ENCODE assay signal across 18 cellular contexts in the genomic region with DNA sequence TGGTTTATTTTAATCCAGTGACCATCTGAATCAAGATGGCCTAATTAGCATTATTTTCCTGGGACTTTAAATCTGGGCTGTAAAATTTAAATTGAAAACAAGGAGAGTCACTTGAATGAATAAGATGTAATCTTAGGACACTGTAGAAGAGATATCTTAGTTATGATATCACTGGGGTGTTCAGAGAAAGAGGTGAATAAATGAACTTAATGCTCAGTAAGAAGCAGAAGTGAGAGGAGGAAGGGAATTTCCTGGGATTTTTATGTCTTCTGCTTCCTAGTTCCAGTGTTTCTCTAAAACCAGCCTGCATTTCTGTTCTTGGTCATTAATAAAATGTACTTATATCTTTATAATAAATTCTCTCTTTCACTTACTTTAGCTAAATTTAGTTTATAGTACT.
DNase-seq lines count a peak whose midpoint lies in the region; ATAC-seq and TF ChIP-seq lines count a peak whose summit lies in the region.
"Had no signal": no experiment of that assay in that cellular context is flagged by ENCODE, and none has a peak within 500 bp of the region (broad histone marks: within the 10 kb centered on the region; RNA-seq: fewer than 3 reads in every experiment).

No MANE protein-coding gene starts in this region.

- H2BK5ac ChIP-seq in mesendoderm (ENCODE audit: low read length) = no peak overlapping the region

- no peak overlapping the region for H4K5ac ChIP-seq in mesendoderm (ENCODE audit: low read length)

- no TSS peak for BruUV-seq in MCF 10A (replicated peaks; lab: Mats Ljungman, UMichigan)

- peaks cover 9% of the 10 kb centered on the region for H3K9me3 Mint-ChIP-seq in activated T-cell treated with anti-CD3 and anti-CD28 coated beads, Interleukin-2, amount 50 U/mL, for 24 hours
- H3K9me3 Mint-ChIP-seq in activated T-helper 2 cell treated with anti-CD3 and anti-CD28 coated beads, Interferon-gamma antibody, Interleukin-2, Interleukin-4, amounts not matched to agents 10 μg/mL and 5 μg/mL and 100 μg/mL, durations not matched to agents 14 hours and 24 hours and 36 hours = peaks cover 4% of the 10 kb centered on the region
- no peaks in the 10 kb centered on the region for H3K9me3 Mint-ChIP-seq in MCF 10A (ENCODE audit: unreplicated experiment)
- H3K9me3 Mint-ChIP-seq: T-helper 2 cell treated with Interferon-gamma antibody and Interleukin-4, amounts not matched to agents 5 μg/mL and 100 μg/mL, for 36 hours had no signal

- no peak overlapping the region for H2BK120ac ChIP-seq in mesendoderm (ENCODE audit: low read depth, low read length)

- H3K9ac ChIP-seq in smooth muscle cell (ENCODE audit: low read depth) (no peak overlapping the region), mesendoderm (ENCODE audit: low read length) (no peak overlapping the region)

- H3K27ac Mint-ChIP-seq in activated T-cell treated with anti-CD3 and anti-CD28 coated beads, Interleukin-2, amount 50 U/mL, for 24 hours = peak overlapping the region; percentile 89
- peak overlapping the region; percentile 68 for H3K27ac Mint-ChIP-seq in activated T-helper 2 cell treated with anti-CD3 and anti-CD28 coated beads, Interferon-gamma antibody, Interleukin-2, Interleukin-4, amounts not matched to agents 10 μg/mL and 5 μg/mL and 100 μg/mL, durations not matched to agents 14 hours and 24 hours and 36 hours
- H3K27ac Mint-ChIP-seq in MCF 10A (ENCODE audit: low read depth, unreplicated experiment) = no peak overlapping the region
- H3K27ac Mint-ChIP-seq: T-helper 2 cell treated with Interferon-gamma antibody and Interleukin-4, amounts not matched to agents 5 μg/mL and 100 μg/mL, for 36 hours had no signal

- no peaks in the 10 kb centered on the region for H4K20me1 ChIP-seq in smooth muscle cell (ENCODE audit: low read depth)

- CTCF ChIA-PET in MCF 10A (lab: Yijun Ruan, JAX) = interaction anchor here (0.7 kb wide), 1 partner anchor 10 kb away, joined by 3 read pairs; no protein-coding TSS in a partner anchor

- POLR2A ChIA-PET in MCF 10A (lab: Yijun Ruan, JAX) = interaction anchor here (0.6 to 1.5 kb wide), 5 partner anchors 16 to 137 kb away, joined by 3 to 4 read pairs (median 3); partner anchors contain the start of gene PTPRK

- H3K27me3 ChIP-seq in smooth muscle cell (ENCODE audit: low read depth) = no peaks in the 10 kb centered on the region
- H3K27me3 ChIP-seq in mesendoderm (ENCODE audit: insufficient read depth, low read length, poor library complexity) = no peaks in the 10 kb centered on the region
- H3K27me3 ChIP-seq: cardiac muscle cell had no signal

- H3K36me3 ChIP-seq in smooth muscle cell (ENCODE audit: low read depth) (no peaks in the 10 kb centered on the region), mesendoderm (ENCODE audit: control insufficient read depth, insufficient read depth, low read length) (no peaks in the 10 kb centered on the region)
- H3K36me3 ChIP-seq: cardiac muscle cell had no signal

- H3K27ac ChIP-seq in smooth muscle cell (ENCODE audit: low read depth) (peak overlapping the region; percentile 96), mesendoderm (ENCODE audit: low read depth, low read length) (no peak overlapping the region)
- H3K27ac ChIP-seq: cardiac muscle cell, skin epidermis had no signal

- intact Hi-C loops in activated T-helper 2 cell treated with anti-CD3 and anti-CD28 coated beads, Interferon-gamma antibody, Interleukin-2, Interleukin-4, amounts not matched to agents 10 μg/mL and 5 μg/mL and 100 μg/mL, durations not matched to agents 14 hours and 24 hours and 36 hours (cut with micrococcal nuclease) = loop anchor here (1.0 to 10.0 kb wide), 5 partner anchors 125 to 834 kb away; no protein-coding TSS in a partner anchor
- intact Hi-C loops in MCF 10A (cut with micrococcal nuclease) = no loop called here

- peak overlapping the region; percentile 8 for H3K4me2 ChIP-seq in smooth muscle cell
- H3K4me2 ChIP-seq in mesendoderm (ENCODE audit: low read length) = no peak overlapping the region

- no peaks in the 10 kb centered on the region for H3K36me3 Mint-ChIP-seq in activated T-cell treated with anti-CD3 and anti-CD28 coated beads, Interleukin-2, amount 50 U/mL, for 24 hours (ENCODE audit: low read depth)
- peaks cover 9% of the 10 kb centered on the region for H3K36me3 Mint-ChIP-seq in activated T-helper 2 cell treated with anti-CD3 and anti-CD28 coated beads, Interferon-gamma antibody, Interleukin-2, Interleukin-4, amounts not matched to agents 10 μg/mL and 5 μg/mL and 100 μg/mL, durations not matched to agents 14 hours and 24 hours and 36 hours (ENCODE audit: low read depth)
- peaks cover 7% of the 10 kb centered on the region for H3K36me3 Mint-ChIP-seq in MCF 10A (ENCODE audit: insufficient read depth, unreplicated experiment)

- no peak overlapping the region for H2BK15ac ChIP-seq in mesendoderm (replicated peaks; ENCODE audit: low read depth)

- H3K4ac ChIP-seq in mesendoderm (ENCODE audit: low read depth, low read length) = no peak overlapping the region

- no peaks in the 10 kb centered on the region for H3K79me1 ChIP-seq in mesendoderm (ENCODE audit: low read length)

- no peak for DNase-seq in activated T-cell treated with anti-CD3 and anti-CD28 coated beads, Interleukin-2, amount 50 U/mL, for 24 hours
- no peak for DNase-seq in activated T-cell treated with anti-CD3 and anti-CD28 coated beads, Interleukin-2, amount 50 U/mL, for 48 hours
- no peak for DNase-seq in activated T-helper 2 cell treated with anti-CD3 and anti-CD28 coated beads, Interferon-gamma antibody, Interleukin-2, Interleukin-4, amounts not matched to agents 10 μg/mL and 5 μg/mL and 100 μg/mL, durations not matched to agents 14 hours and 24 hours and 36 hours (ENCODE audit: low spot score)
- no peak for DNase-seq in smooth muscle cell (lab: John Stamatoyannopoulos, UW; ENCODE audit: unreplicated experiment)
- DNase-seq in stimulated activated CD4-positive, alpha-beta T cell treated with anti-CD3 and anti-CD28 coated beads, Interleukin-15, amount 100 ng/mL, for 24 hours = no peak
- no peak for DNase-seq in MCF 10A (ENCODE audit: unreplicated experiment)
- no peak for DNase-seq in mesendoderm
- DNase-seq: activated CD4-positive, alpha-beta T cell treated with anti-CD3 and anti-CD28 coated beads, Interleukin-2, amount 50 U/mL, for 1 hour; activated gamma-delta T cell treated with Interleukin-2 at 50 U/mL for 16 hours; Karpas-422; midbrain; NCI-H1436 treated with DMSO at 0.1 percent for 48 hours; NCI-H526; occipital lobe had no signal

- H3K18ac ChIP-seq in mesendoderm (ENCODE audit: low read length) = no peak overlapping the region

- H2AK5ac ChIP-seq in mesendoderm (ENCODE audit: low read length) = no peak overlapping the region

- H3K4me1 ChIP-seq in smooth muscle cell (ENCODE audit: low read depth) (peaks cover 8% of the 10 kb centered on the region), mesendoderm (ENCODE audit: control insufficient read depth, low read depth, low read length) (no peaks in the 10 kb centered on the region)

- no peak for TF ChIP-seq CTCF in smooth muscle cell (IDR thresholded peaks at IDR 0.05; ENCODE audit: borderline replicate concordance, insufficient read depth, poor library complexity, severe bottlenecking)
- TF ChIP-seq CTCF in MCF 10A (IDR thresholded peaks at IDR 0.05; ENCODE audit: unreplicated experiment) = no peak

- H3K4me3 ChIP-seq in smooth muscle cell = no peak overlapping the region
- H3K4me3 ChIP-seq in mesendoderm (ENCODE audit: low read length) = no peak overlapping the region
- H3K4me3 ChIP-seq: cardiac muscle cell, skin epidermis had no signal

- H3K9me3 ChIP-seq in smooth muscle cell (replicated peaks; ENCODE audit: low read depth) = no peaks in the 10 kb centered on the region

- ATAC-seq in HG02852 (IDR thresholded peaks at IDR 0.05; ENCODE audit: unreplicated experiment) = peak; percentile 47

- H3K27me3 Mint-ChIP-seq in activated T-cell treated with anti-CD3 and anti-CD28 coated beads, Interleukin-2, amount 50 U/mL, for 24 hours = peaks cover 4% of the 10 kb centered on the region
- H3K27me3 Mint-ChIP-seq in activated T-helper 2 cell treated with anti-CD3 and anti-CD28 coated beads, Interferon-gamma antibody, Interleukin-2, Interleukin-4, amounts not matched to agents 10 μg/mL and 5 μg/mL and 100 μg/mL, durations not matched to agents 14 hours and 24 hours and 36 hours (ENCODE audit: low read depth) = no peaks in the 10 kb centered on the region
- no peaks in the 10 kb centered on the region for H3K27me3 Mint-ChIP-seq in MCF 10A (ENCODE audit: insufficient read depth, unreplicated experiment)

- H3K79me2 ChIP-seq in smooth muscle cell (ENCODE audit: low read depth) (no peaks in the 10 kb centered on the region), mesendoderm (ENCODE audit: control insufficient read depth, insufficient read depth, low read length) (no peaks in the 10 kb centered on the region)

- no peak overlapping the region for H3K23ac ChIP-seq in mesendoderm (ENCODE audit: low read length)

- H3F3A ChIP-seq in smooth muscle cell (ENCODE audit: low read depth) = no peaks in the 10 kb centered on the region

- H3K4me1 Mint-ChIP-seq in activated T-cell treated with anti-CD3 and anti-CD28 coated beads, Interleukin-2, amount 50 U/mL, for 24 hours (ENCODE audit: low read depth) = peaks cover 62% of the 10 kb centered on the region
- H3K4me1 Mint-ChIP-seq in activated T-helper 2 cell treated with anti-CD3 and anti-CD28 coated beads, Interferon-gamma antibody, Interleukin-2, Interleukin-4, amounts not matched to agents 10 μg/mL and 5 μg/mL and 100 μg/mL, durations not matched to agents 14 hours and 24 hours and 36 hours (ENCODE audit: low read depth) = peaks cover 43% of the 10 kb centered on the region
- H3K4me1 Mint-ChIP-seq in MCF 10A (ENCODE audit: insufficient read depth, unreplicated experiment) = peaks cover 30% of the 10 kb centered on the region

- no peak overlapping the region for H4K8ac ChIP-seq in mesendoderm (ENCODE audit: low read depth, low read length)

- peak overlapping the region; percentile 30 for H3K4me3 Mint-ChIP-seq in activated T-cell treated with anti-CD3 and anti-CD28 coated beads, Interleukin-2, amount 50 U/mL, for 24 hours
- H3K4me3 Mint-ChIP-seq in activated T-helper 2 cell treated with anti-CD3 and anti-CD28 coated beads, Interferon-gamma antibody, Interleukin-2, Interleukin-4, amounts not matched to agents 10 μg/mL and 5 μg/mL and 100 μg/mL, durations not matched to agents 14 hours and 24 hours and 36 hours (ENCODE audit: low read depth) = peak overlapping the region; percentile 6
- no peak overlapping the region for H3K4me3 Mint-ChIP-seq in MCF 10A (ENCODE audit: unreplicated experiment)
- H3K4me3 Mint-ChIP-seq: T-helper 2 cell treated with Interferon-gamma antibody and Interleukin-4, amounts not matched to agents 5 μg/mL and 100 μg/mL, for 36 hours had no signal

- no peak overlapping the region for H3K56ac ChIP-seq in mesendoderm (ENCODE audit: low read length)

- H2AFZ ChIP-seq in smooth muscle cell (ENCODE audit: low read depth) = peak overlapping the region; percentile 50
